In the genomic region with DNA sequence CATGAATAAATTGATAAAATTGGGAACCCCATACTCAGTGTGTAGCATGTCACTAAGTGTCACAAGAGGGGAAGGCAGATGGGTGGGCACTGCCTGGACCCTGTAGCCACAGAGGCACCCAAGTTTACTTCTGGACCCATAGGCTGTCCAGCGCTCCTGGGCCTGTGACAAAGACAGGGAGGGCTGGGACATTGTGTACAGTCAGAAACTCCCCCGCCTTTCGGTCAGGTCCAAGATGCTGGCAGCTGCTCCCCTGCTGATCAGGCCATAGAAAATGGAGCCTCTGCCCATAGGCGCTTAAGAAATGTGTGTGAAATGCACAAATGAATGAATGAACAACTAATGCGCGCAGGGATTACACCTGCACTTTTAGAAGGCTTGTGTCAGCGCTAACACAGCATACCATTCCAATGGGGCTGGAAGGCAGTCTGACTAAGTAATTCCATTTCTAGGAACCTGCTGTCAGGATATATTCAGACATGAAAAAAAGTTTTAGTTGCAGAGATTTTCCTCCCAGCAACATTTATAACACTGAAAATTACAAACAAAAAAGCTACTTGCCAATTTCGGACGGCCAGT, we compare ENCODE assay signal across 17 cellular contexts.
"Had no signal": no experiment of that assay in that cellular context is flagged by ENCODE, and none has a peak within 500 bp of the region (broad histone marks: within the 10 kb centered on the region; RNA-seq: fewer than 3 reads in every experiment).

No MANE protein-coding gene starts in this region.

- H3K27me3 ChIP-seq: neural progenitor cell, ovary, right lobe of liver, tibial nerve had no signal

- H3K27ac ChIP-seq: left ventricle myocardium inferior, lower lobe of right lung, neural progenitor cell, ovary, tibial nerve had no signal

- H3K4me1 ChIP-seq: tibial nerve had no signal

- DNase-seq: effector CD4-positive, alpha-beta T cell; foreskin melanocyte; glutamatergic neuron; left cardiac atrium; left ventricle myocardium inferior; lower lobe of right lung; midbrain; ovary; right lobe of liver; stimulated activated CD4-positive, alpha-beta T cell treated with anti-CD3 and anti-CD28 coated beads, Interleukin-4, amount 100 ng/mL, for 1 hour; stimulated activated CD8-positive, alpha-beta memory T cell treated with anti-CD3 and anti-CD28 coated beads, Interleukin-4, amount 100 ng/mL, for 48 hours had no signal

- H3K4me3 ChIP-seq: coronary artery, left ventricle myocardium inferior, lower lobe of right lung, neural progenitor cell, ovary, right lobe of liver, tibial nerve had no signal

- ATAC-seq: left cardiac atrium; lower lobe of right lung; natural killer cell treated with Interleukin-12 subunit alpha and Interleukin-12 subunit beta and Interleukin-15 and Interleukin-18, amount 100 ng/mL, for 72 hours; right lobe of liver; stimulated activated effector memory CD8-positive, alpha-beta T cell treated with anti-CD3 and anti-CD28 coated beads, Interleukin-12 subunit alpha, Interleukin-12 subunit beta, amount 100 ng/mL, for 72 hours had no signal

- FAIRE-seq: keratinocyte had no signal

- H3K9me3 ChIP-seq: left ventricle myocardium inferior, lower lobe of right lung, ovary, right lobe of liver, tibial nerve had no signal

- H3K36me3 ChIP-seq: left ventricle myocardium inferior, lower lobe of right lung, neural progenitor cell, ovary, right lobe of liver, tibial nerve had no signal
